Comparison of ENCODE assay signal across 10 cellular contexts in the genomic region with DNA sequence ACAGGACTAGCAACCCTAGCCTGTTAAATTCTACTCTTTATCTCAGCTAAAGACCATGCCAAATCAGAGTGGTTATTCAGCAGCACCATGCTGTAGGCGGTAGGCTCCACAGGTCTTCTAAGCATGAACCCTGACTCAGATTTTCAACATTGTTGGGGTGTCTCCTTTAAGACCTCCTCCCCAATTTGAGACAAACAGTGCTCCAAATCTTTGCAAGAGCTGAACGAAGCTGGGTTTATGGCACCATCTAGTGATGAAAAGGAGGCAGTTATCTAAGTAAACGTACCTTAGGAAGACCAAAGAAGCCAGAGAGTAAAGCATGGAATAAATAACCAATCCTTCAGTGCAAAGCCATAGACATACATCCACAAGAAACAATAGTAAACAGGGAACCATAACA.
DNase-seq lines count a peak whose midpoint lies in the region; ATAC-seq, FAIRE-seq and TF ChIP-seq lines count a peak whose summit lies in the region.
"Had no signal": no experiment of that assay in that cellular context is flagged by ENCODE, and none has a peak within 500 bp of the region (broad histone marks: within the 10 kb centered on the region; RNA-seq: fewer than 3 reads in every experiment).

No MANE protein-coding gene starts in this region.

- no peaks in the 10 kb centered on the region for H3K36me3 Mint-ChIP-seq in progenitor cell of endocrine pancreas (ENCODE audit: insufficient read depth)

- DNase-seq in NCI-H2081 (lab: John Stamatoyannopoulos, UW) (peak; percentile 29 to 47), NCI-H2081 treated with DMSO at 0.1 percent for 48 hours (lab: John Stamatoyannopoulos, UW) (no peak), MV-4-11 (lab: John Stamatoyannopoulos, UW) (peak; percentile 24), cerebellar cortex (ENCODE audit: low spot score) (peak; percentile 41), progenitor cell of endocrine pancreas (ENCODE audit: low spot score, unreplicated experiment) (no peak), kidney (no peak), NCI-H1417 (lab: John Stamatoyannopoulos, UW) (no peak)
- no peak for DNase-seq in stimulated activated naive CD8-positive, alpha-beta T cell treated with anti-CD3 and anti-CD28 coated beads, Interleukin-15, amount 100 ng/mL, for 72 hours

- no peaks in the 10 kb centered on the region for H3K4me1 Mint-ChIP-seq in progenitor cell of endocrine pancreas (ENCODE audit: low read depth)
- no peaks in the 10 kb centered on the region for H3K4me1 Mint-ChIP-seq in stimulated activated naive CD8-positive, alpha-beta T cell treated with anti-CD3 and anti-CD28 coated beads, Interleukin-15, amount 100 ng/mL, for 72 hours

- H3K4me3 Mint-ChIP-seq in progenitor cell of endocrine pancreas (ENCODE audit: low read depth): no peak overlapping the region
- no peak overlapping the region for H3K4me3 Mint-ChIP-seq in stimulated activated naive CD8-positive, alpha-beta T cell treated with anti-CD3 and anti-CD28 coated beads, Interleukin-15, amount 100 ng/mL, for 72 hours

- peaks cover 0 to 3% of the 10 kb centered on the region in 2 donors for H3K9me3 ChIP-seq in kidney (ENCODE audit: control insufficient read depth in 1 of 2, low read length in 2 of 2)

- no peaks in the 10 kb centered on the region for H3K36me3 ChIP-seq in kidney (ENCODE audit: control insufficient read depth in 1 of 2, insufficient read depth in 2 of 2, low read length in 2 of 2)
- H3K36me3 ChIP-seq: BLaER1 had no signal

- TF ChIP-seq CTCF in progenitor cell of endocrine pancreas (IDR thresholded peaks at IDR 0.05; ENCODE audit: unreplicated experiment) (peak; percentile 47), kidney (IDR thresholded peaks at IDR 0.05; ENCODE audit: borderline replicate concordance, extremely low read depth, insufficient read depth) (no peak)

- H3K9me3 Mint-ChIP-seq in progenitor cell of endocrine pancreas (ENCODE audit: low read depth): peaks cover 16% of the 10 kb centered on the region
- peaks cover 23 to 35% of the 10 kb centered on the region in 2 donors for H3K9me3 Mint-ChIP-seq in stimulated activated naive CD8-positive, alpha-beta T cell treated with anti-CD3 and anti-CD28 coated beads, Interleukin-15, amount 100 ng/mL, for 72 hours

- H3K27ac Mint-ChIP-seq in progenitor cell of endocrine pancreas: no peak overlapping the region
- H3K27ac Mint-ChIP-seq in stimulated activated naive CD8-positive, alpha-beta T cell treated with anti-CD3 and anti-CD28 coated beads, Interleukin-15, amount 100 ng/mL, for 72 hours: no peak overlapping the region

- H3K4me1 ChIP-seq in kidney (ENCODE audit: control insufficient read depth in 1 of 2, insufficient read depth in 1 of 2, low read depth in 1 of 2, low read length in 2 of 2): no peaks in the 10 kb centered on the region
- H3K4me1 ChIP-seq: BLaER1 had no signal

- H3K9ac ChIP-seq in kidney (ENCODE audit: low read length in 2 of 2): no peak overlapping the region
- H3K9ac ChIP-seq: BLaER1 had no signal

- no peak overlapping the region for H3K27ac ChIP-seq in kidney (ENCODE audit: low read depth in 2 of 2, low read length in 2 of 2)
- H3K27ac ChIP-seq: BLaER1 had no signal

- H3K4me3 ChIP-seq in kidney (ENCODE audit: low read length in 2 of 2): no peak overlapping the region
- H3K4me3 ChIP-seq: BLaER1 had no signal

- no peaks in the 10 kb centered on the region for H3K27me3 Mint-ChIP-seq in progenitor cell of endocrine pancreas
- H3K27me3 Mint-ChIP-seq in stimulated activated naive CD8-positive, alpha-beta T cell treated with anti-CD3 and anti-CD28 coated beads, Interleukin-15, amount 100 ng/mL, for 72 hours: no peaks in the 10 kb centered on the region

- intact Hi-C loops in kidney (cut with DNase I): no loop called here

- FAIRE-seq in kidney (lab: Jason Lieb, UNC): no peak
- FAIRE-seq: TTC549 had no signal

- ATAC-seq in stimulated activated naive CD8-positive, alpha-beta T cell treated with anti-CD3 and anti-CD28 coated beads, Interleukin-15, amount 100 ng/mL, for 72 hours: no peak

Comparison
In these comparisons a context has a peak if more than half of its experiments do, and no peak if none do; other contexts are left out.
1. DNase-seq: peak in NCI-H2081 (2 of 2), MV-4-11 (single experiment) and cerebellar cortex (single experiment); none in NCI-H2081 treated with DMSO at 0.1 percent for 48 hours (single experiment), progenitor cell of endocrine pancreas (single experiment), stimulated activated naive CD8-positive, alpha-beta T cell treated with anti-CD3 and anti-CD28 coated beads, Interleukin-15, amount 100 ng/mL, for 72 hours (0 of 2), kidney (single experiment) and NCI-H1417 (0 of 3).